ENCODE assay signal across 1 cellular context in the genomic region with DNA sequence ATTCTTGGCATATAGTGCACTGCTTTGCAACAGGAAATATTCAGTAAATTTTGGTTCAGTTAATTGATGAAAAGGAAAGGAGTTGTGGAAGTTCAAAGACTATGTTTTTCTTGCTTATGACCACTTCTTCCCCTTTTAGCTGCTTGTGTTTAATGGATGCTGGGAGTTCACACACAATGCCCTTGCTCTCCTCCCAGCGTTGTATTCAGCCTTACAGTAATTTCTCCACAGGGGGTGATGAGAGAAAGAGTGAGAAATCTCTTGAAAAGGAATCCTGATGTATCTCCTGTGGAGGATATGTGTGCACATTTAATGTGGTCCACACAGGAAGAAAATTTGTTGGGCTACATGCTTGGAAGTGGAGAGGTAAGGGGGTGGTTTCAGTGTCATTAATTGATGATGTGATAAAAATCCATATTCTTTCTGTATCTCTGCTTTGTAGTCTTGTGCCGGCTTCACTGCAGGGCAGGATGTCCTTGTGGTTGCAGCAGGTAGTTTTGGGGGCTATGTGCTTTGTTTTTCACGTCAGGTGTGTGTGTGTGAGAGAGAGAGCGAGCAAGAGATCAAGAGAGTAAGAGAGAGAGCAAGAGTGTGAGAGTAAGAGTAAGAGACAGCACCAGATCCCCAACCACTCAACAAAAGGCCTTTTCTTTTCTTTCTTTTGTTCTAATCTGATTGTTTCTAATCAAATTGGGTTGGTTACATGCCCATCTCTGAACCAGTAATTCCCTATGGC.
TF ChIP-seq lines count a peak whose summit lies in the region.

No MANE protein-coding gene starts in this region.

TF ChIP-seq in GM23338, 12 proteins besides CTCF, POLR2A, EP300 and RAD21:
- TF ChIP-seq, protein P1, sequence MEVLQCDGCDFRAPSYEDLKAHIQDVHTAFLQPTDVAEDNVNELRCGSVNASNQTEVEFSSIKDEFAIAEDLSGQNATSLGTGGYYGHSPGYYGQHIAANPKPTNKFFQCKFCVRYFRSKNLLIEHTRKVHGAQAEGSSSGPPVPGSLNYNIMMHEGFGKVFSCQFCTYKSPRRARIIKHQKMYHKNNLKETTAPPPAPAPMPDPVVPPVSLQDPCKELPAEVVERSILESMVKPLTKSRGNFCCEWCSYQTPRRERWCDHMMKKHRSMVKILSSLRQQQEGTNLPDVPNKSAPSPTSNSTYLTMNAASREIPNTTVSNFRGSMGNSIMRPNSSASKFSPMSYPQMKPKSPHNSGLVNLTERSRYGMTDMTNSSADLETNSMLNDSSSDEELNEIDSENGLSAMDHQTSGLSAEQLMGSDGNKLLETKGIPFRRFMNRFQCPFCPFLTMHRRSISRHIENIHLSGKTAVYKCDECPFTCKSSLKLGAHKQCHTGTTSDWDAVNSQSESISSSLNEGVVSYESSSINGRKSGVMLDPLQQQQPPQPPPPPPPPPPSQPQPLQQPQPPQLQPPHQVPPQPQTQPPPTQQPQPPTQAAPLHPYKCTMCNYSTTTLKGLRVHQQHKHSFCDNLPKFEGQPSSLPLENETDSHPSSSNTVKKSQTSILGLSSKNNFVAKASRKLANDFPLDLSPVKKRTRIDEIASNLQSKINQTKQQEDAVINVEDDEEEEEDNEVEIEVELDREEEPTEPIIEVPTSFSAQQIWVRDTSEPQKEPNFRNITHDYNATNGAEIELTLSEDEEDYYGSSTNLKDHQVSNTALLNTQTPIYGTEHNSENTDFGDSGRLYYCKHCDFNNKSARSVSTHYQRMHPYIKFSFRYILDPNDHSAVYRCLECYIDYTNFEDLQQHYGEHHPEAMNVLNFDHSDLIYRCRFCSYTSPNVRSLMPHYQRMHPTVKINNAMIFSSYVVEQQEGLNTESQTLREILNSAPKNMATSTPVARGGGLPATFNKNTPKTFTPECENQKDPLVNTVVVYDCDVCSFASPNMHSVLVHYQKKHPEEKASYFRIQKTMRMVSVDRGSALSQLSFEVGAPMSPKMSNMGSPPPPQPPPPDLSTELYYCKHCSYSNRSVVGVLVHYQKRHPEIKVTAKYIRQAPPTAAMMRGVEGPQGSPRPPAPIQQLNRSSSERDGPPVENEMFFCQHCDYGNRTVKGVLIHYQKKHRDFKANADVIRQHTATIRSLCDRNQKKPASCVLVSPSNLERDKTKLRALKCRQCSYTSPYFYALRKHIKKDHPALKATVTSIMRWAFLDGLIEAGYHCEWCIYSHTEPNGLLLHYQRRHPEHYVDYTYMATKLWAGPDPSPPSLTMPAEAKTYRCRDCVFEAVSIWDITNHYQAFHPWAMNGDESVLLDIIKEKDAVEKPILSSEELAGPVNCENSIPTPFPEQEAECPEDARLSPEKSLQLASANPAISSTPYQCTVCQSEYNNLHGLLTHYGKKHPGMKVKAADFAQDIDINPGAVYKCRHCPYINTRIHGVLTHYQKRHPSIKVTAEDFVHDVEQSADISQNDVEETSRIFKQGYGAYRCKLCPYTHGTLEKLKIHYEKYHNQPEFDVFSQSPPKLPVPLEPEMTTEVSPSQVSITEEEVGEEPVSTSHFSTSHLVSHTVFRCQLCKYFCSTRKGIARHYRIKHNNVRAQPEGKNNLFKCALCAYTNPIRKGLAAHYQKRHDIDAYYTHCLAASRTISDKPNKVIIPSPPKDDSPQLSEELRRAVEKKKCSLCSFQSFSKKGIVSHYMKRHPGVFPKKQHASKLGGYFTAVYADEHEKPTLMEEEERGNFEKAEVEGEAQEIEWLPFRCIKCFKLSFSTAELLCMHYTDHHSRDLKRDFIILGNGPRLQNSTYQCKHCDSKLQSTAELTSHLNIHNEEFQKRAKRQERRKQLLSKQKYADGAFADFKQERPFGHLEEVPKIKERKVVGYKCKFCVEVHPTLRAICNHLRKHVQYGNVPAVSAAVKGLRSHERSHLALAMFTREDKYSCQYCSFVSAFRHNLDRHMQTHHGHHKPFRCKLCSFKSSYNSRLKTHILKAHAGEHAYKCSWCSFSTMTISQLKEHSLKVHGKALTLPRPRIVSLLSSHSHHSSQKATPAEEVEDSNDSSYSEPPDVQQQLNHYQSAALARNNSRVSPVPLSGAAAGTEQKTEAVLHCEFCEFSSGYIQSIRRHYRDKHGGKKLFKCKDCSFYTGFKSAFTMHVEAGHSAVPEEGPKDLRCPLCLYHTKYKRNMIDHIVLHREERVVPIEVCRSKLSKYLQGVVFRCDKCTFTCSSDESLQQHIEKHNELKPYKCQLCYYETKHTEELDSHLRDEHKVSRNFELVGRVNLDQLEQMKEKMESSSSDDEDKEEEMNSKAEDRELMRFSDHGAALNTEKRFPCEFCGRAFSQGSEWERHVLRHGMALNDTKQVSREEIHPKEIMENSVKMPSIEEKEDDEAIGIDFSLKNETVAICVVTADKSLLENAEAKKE (CRISPR knock-in tag; IDR thresholded peaks at IDR 0.05), result no peak
- no peak for TF ChIP-seq CREB1 (CRISPR knock-in tag; IDR thresholded peaks at IDR 0.05; ENCODE audit: low read depth)
- TF ChIP-seq JUNB (IDR thresholded peaks at IDR 0.05; ENCODE audit: unreplicated experiment), result no peak
- TF ChIP-seq ZNF331 (CRISPR knock-in tag; IDR thresholded peaks at IDR 0.05; ENCODE audit: low read depth), result no peak
- no peak for TF ChIP-seq NANOG (IDR thresholded peaks at IDR 0.05; ENCODE audit: borderline replicate concordance)
- TF ChIP-seq, protein P2, sequence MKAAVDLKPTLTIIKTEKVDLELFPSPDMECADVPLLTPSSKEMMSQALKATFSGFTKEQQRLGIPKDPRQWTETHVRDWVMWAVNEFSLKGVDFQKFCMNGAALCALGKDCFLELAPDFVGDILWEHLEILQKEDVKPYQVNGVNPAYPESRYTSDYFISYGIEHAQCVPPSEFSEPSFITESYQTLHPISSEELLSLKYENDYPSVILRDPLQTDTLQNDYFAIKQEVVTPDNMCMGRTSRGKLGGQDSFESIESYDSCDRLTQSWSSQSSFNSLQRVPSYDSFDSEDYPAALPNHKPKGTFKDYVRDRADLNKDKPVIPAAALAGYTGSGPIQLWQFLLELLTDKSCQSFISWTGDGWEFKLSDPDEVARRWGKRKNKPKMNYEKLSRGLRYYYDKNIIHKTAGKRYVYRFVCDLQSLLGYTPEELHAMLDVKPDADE (IDR thresholded peaks at IDR 0.05), result no peak
- no peak for TF ChIP-seq POLR2AphosphoS5 (IDR thresholded peaks at IDR 0.05; ENCODE audit: low read depth)
- TF ChIP-seq STAT1 (IDR thresholded peaks at IDR 0.05; ENCODE audit: unreplicated experiment), result no peak
- TF ChIP-seq ZNF114 (CRISPR knock-in tag; IDR thresholded peaks at IDR 0.05), result no peak
- no peak for TF ChIP-seq EZH2 (IDR thresholded peaks at IDR 0.05; ENCODE audit: low read depth, unreplicated experiment)
- TF ChIP-seq EZH2phosphoT487 (IDR thresholded peaks at IDR 0.05; ENCODE audit: unreplicated experiment), result no peak
- TF ChIP-seq, protein P3, sequence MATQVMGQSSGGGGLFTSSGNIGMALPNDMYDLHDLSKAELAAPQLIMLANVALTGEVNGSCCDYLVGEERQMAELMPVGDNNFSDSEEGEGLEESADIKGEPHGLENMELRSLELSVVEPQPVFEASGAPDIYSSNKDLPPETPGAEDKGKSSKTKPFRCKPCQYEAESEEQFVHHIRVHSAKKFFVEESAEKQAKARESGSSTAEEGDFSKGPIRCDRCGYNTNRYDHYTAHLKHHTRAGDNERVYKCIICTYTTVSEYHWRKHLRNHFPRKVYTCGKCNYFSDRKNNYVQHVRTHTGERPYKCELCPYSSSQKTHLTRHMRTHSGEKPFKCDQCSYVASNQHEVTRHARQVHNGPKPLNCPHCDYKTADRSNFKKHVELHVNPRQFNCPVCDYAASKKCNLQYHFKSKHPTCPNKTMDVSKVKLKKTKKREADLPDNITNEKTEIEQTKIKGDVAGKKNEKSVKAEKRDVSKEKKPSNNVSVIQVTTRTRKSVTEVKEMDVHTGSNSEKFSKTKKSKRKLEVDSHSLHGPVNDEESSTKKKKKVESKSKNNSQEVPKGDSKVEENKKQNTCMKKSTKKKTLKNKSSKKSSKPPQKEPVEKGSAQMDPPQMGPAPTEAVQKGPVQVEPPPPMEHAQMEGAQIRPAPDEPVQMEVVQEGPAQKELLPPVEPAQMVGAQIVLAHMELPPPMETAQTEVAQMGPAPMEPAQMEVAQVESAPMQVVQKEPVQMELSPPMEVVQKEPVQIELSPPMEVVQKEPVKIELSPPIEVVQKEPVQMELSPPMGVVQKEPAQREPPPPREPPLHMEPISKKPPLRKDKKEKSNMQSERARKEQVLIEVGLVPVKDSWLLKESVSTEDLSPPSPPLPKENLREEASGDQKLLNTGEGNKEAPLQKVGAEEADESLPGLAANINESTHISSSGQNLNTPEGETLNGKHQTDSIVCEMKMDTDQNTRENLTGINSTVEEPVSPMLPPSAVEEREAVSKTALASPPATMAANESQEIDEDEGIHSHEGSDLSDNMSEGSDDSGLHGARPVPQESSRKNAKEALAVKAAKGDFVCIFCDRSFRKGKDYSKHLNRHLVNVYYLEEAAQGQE (IDR thresholded peaks at IDR 0.05; ENCODE audit: unreplicated experiment), result no peak
